ENCODE assay signal across 18 cellular contexts in the genomic region with DNA sequence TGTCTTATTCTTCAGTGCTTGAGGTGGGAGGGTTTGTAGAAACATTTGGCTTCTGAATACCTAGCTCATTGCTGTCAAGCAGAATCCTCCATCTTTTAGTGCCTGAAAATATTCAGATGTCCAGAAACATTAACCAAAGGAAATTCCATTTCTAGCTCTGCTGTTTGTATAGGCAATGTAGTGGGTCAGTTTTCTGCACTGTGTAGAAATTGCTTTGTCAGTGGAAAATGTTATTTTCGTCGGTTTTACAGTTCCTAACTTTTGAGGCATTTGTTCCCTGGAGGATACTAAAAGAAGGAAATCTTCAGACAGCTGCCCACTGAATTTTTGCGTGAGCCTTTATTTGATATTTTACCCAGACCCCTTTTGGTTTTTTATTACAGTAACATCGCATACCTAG.
DNase-seq lines count a peak whose midpoint lies in the region; ATAC-seq and TF ChIP-seq lines count a peak whose summit lies in the region.
"Had no signal": no experiment of that assay in that cellular context is flagged by ENCODE, and none has a peak within 500 bp of the region (broad histone marks: within the 10 kb centered on the region; RNA-seq: fewer than 3 reads in every experiment).

No MANE protein-coding gene starts in this region.

- H3K36me3 ChIP-seq in endocrine pancreas (ENCODE audit: control insufficient read depth, insufficient read depth, low read length) = no peaks in the 10 kb centered on the region
- H3K36me3 ChIP-seq in mesenchymal stem cell (ENCODE audit: control insufficient read depth in 1 of 2, insufficient read depth in 2 of 2, low read depth in 1 of 2, low read length in 2 of 2) = peaks cover 0 to 3% of the 10 kb centered on the region in 2 experiments
- H3K36me3 ChIP-seq: tibial nerve, WERI-Rb-1 had no signal

- peaks cover 24% of the 10 kb centered on the region for H3K79me1 ChIP-seq in mesenchymal stem cell (replicated peaks; ENCODE audit: low read length, poor library complexity, severe bottlenecking)

- H4K91ac ChIP-seq in mesenchymal stem cell (ENCODE audit: low read length) = no peak overlapping the region

- H3K23ac ChIP-seq in mesenchymal stem cell (ENCODE audit: low read length in 2 of 2) = no peak overlapping the region

- H3K9me3 ChIP-seq in endocrine pancreas (ENCODE audit: control insufficient read depth, low read length) = no peaks in the 10 kb centered on the region
- peaks cover 5% of the 10 kb centered on the region for H3K9me3 ChIP-seq in mesenchymal stem cell (ENCODE audit: control insufficient read depth, low read length)

- H2BK15ac ChIP-seq in mesenchymal stem cell (ENCODE audit: low read depth, poor library complexity, severe bottlenecking) = no peak overlapping the region

- H3K27me3 ChIP-seq in endocrine pancreas (ENCODE audit: control insufficient read depth, insufficient read depth, low read length) (no peaks in the 10 kb centered on the region), mesenchymal stem cell (ENCODE audit: control insufficient read depth in 1 of 2, insufficient read depth in 1 of 2, low read length in 2 of 2) (no peaks in the 10 kb centered on the region)
- H3K27me3 ChIP-seq: tibial nerve had no signal

- H3K9ac ChIP-seq in endocrine pancreas (ENCODE audit: control insufficient read depth, insufficient read depth, low read length) = no peak overlapping the region
- no peak overlapping the region for H3K9ac ChIP-seq in mesenchymal stem cell (ENCODE audit: low read length)

- H3K27ac ChIP-seq in mesenchymal stem cell (ENCODE audit: low read length, poor library complexity, severe bottlenecking) = peak overlapping the region; percentile 38
- H3K27ac ChIP-seq: PC-9, WERI-Rb-1 had no signal

- no peak overlapping the region for H2BK12ac ChIP-seq in mesenchymal stem cell (ENCODE audit: low read length in 2 of 2)

- H2BK5ac ChIP-seq in mesenchymal stem cell (ENCODE audit: low read depth, low read length, poor library complexity, severe bottlenecking) = no peak overlapping the region

- intact Hi-C loops in Right ventricle myocardium superior (cut with DNase I) = no loop called here

- no peak overlapping the region for H3K4me2 ChIP-seq in mesenchymal stem cell (ENCODE audit: low read length, poor library complexity, severe bottlenecking)
- H3K4me2 ChIP-seq: PC-9 had no signal

- H3K4me1 ChIP-seq in endocrine pancreas (ENCODE audit: control insufficient read depth, insufficient read depth, low read length) (peaks cover 8% of the 10 kb centered on the region), mesenchymal stem cell (ENCODE audit: control insufficient read depth, insufficient read depth, low read depth, low read length) (peaks cover 3% of the 10 kb centered on the region)

- H2BK120ac ChIP-seq in mesenchymal stem cell (ENCODE audit: low read depth, low read length) = no peak overlapping the region

- H3K18ac ChIP-seq in mesenchymal stem cell (ENCODE audit: low read depth in 1 of 2, low read length in 2 of 2) = no peak overlapping the region

- ATAC-seq in SK-N-SH treated with all-trans-retinoic acid at 6 μM for 48 hours (peak; percentile 38; the same call in 2 of the 3 replicates), Right ventricle myocardium superior (ENCODE audit: poor library complexity) (no peak)
- ATAC-seq: left lobe of liver had no signal

- 69% methylated on average over 2 of the region's 4 CpGs for WGBS in mesenchymal stem cell

- H2AK5ac ChIP-seq in mesenchymal stem cell (ENCODE audit: low read length, severe bottlenecking) = no peak overlapping the region

- H3K4me3 ChIP-seq in endocrine pancreas (ENCODE audit: control insufficient read depth, insufficient read depth, low read length) (peak overlapping the region; percentile 14), mesenchymal stem cell (ENCODE audit: insufficient read depth in 1 of 2, low read depth in 1 of 2, low read length in 2 of 2) (no peak overlapping the region)
- H3K4me3 ChIP-seq: PC-9, tibial nerve had no signal

- DNase-seq in mesenchymal stem cell (no peak), stromal cell of bone marrow (ENCODE audit: low read depth) (peak; percentile 66), NOMO-1 (lab: John Stamatoyannopoulos, UW; ENCODE audit: unreplicated experiment in 2 of 2) (no peak), NCI-H524 (lab: John Stamatoyannopoulos, UW) (no peak), Right ventricle myocardium superior (no peak)
- no peak for DNase-seq in activated CD8-positive, alpha-beta memory T cell treated with anti-CD3 and anti-CD28 coated beads, Interleukin-2, amount 50 U/mL, for 48 hours
- DNase-seq: activated CD4-positive, alpha-beta T cell treated with anti-CD3 and anti-CD28 coated beads, Interleukin-2, amount 50 U/mL, for 4 hours; activated gamma-delta T cell treated with Interleukin-2 at 50 U/mL for 16 hours; CD8-positive, alpha-beta memory T cell; NCI-H187 treated with DMSO at 0.1 percent for 48 hours; NCI-H226; PC-9; right cardiac atrium; WERI-Rb-1 had no signal

- no peak overlapping the region for H4K8ac ChIP-seq in mesenchymal stem cell (ENCODE audit: low read length)

- H3K4ac ChIP-seq in mesenchymal stem cell (ENCODE audit: low read depth in 1 of 2, low read length in 2 of 2) = no peak overlapping the region

- H2AFZ ChIP-seq in mesenchymal stem cell (ENCODE audit: low read depth, low read length) = no peak overlapping the region
- H2AFZ ChIP-seq: PC-9 had no signal

- no peak overlapping the region for H3K14ac ChIP-seq in mesenchymal stem cell (ENCODE audit: low read length in 2 of 2)

TF ChIP-seq in SK-N-SH treated with all-trans-retinoic acid at 6 μM for 48 hours, 23 proteins besides CTCF, POLR2A, EP300 and RAD21:
- TF ChIP-seq CSDC2 (CRISPR knock-in tag; IDR thresholded peaks at IDR 0.05) (no peak), RARB (CRISPR knock-in tag; IDR thresholded peaks at IDR 0.05) (no peak), CREB5 (CRISPR knock-in tag; IDR thresholded peaks at IDR 0.05; ENCODE audit: low read depth) (no peak), ZNF565 (CRISPR knock-in tag; conservative IDR thresholded peaks at IDR 0.05; ENCODE audit: low read depth) (no peak), TSHZ2 (CRISPR knock-in tag; IDR thresholded peaks at IDR 0.05) (no peak), ISL1 (CRISPR knock-in tag; IDR thresholded peaks at IDR 0.05) (no peak), BACH2 (CRISPR knock-in tag; IDR thresholded peaks at IDR 0.05; ENCODE audit: borderline replicate concordance) (no peak), OSR1 (CRISPR knock-in tag; IDR thresholded peaks at IDR 0.05) (no peak), ESRRG (CRISPR knock-in tag; IDR thresholded peaks at IDR 0.05) (no peak), ZNF8 (CRISPR knock-in tag; IDR thresholded peaks at IDR 0.05) (no peak), ZFP3 (CRISPR knock-in tag; IDR thresholded peaks at IDR 0.05) (no peak), TOX (CRISPR knock-in tag; IDR thresholded peaks at IDR 0.05; ENCODE audit: borderline replicate concordance) (no peak), ZNF70 (CRISPR knock-in tag; IDR thresholded peaks at IDR 0.05) (no peak)
- TF ChIP-seq, protein P1, sequence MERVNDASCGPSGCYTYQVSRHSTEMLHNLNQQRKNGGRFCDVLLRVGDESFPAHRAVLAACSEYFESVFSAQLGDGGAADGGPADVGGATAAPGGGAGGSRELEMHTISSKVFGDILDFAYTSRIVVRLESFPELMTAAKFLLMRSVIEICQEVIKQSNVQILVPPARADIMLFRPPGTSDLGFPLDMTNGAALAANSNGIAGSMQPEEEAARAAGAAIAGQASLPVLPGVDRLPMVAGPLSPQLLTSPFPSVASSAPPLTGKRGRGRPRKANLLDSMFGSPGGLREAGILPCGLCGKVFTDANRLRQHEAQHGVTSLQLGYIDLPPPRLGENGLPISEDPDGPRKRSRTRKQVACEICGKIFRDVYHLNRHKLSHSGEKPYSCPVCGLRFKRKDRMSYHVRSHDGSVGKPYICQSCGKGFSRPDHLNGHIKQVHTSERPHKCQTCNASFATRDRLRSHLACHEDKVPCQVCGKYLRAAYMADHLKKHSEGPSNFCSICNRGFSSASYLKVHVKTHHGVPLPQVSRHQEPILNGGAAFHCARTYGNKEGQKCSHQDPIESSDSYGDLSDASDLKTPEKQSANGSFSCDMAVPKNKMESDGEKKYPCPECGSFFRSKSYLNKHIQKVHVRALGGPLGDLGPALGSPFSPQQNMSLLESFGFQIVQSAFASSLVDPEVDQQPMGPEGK (CRISPR knock-in tag; IDR thresholded peaks at IDR 0.05; ENCODE audit: borderline replicate concordance) = no peak
